Comparison of ENCODE assay signal across 21 cellular contexts in the genomic region with DNA sequence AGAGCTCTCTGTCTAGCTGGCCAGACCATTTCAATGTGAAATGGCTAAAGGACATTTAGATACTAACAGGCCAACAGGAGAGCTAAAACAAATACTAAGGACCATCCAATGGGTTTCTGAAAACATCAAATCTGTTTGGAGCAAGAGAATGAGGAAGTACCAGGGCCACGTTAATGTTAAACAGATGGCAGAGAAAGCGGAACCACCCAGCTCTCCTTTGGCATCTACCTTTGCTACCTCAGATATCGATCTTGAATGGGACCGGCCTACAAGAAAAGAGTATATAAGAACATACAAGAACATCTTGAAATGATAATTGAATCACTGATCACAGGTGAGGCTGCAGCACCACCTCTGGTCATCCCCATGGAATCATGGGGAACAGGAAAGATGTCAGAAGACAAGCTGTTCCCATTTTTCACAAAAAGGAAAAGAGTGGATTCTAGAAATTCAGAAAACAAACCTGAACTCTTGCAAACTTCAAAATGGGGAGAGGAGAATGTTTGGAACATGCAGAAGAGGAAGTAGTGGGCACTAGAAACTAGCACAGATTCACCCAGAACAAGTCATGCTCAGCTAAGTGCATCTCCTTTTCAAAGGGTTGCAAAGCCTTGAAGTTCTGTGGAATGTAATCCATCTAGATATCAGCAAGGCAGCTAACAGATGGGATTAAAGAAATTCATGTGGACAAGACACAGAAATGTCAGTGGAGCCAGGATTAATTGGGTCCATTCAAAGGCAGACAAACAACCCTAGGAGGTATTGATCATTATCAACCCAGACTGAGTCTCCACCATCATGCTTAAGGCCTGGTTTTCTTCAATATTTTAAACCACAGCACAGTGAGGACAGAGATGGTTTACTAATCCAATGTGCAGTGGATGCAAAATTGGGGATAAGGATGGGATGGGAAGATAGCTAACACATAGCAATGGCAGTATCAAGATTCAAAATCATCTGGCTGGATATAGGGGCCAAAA. TPM values are rescaled to one million over a fixed set of nuclear protein-coding genes. Genes with fewer than 3 reads are reported as not detected.
DNase-seq lines count a peak whose midpoint lies in the region; ATAC-seq, FAIRE-seq and TF ChIP-seq lines count a peak whose summit lies in the region.
"Had no signal": no experiment of that assay in that cellular context is flagged by ENCODE, and none has a peak within 500 bp of the region (broad histone marks: within the 10 kb centered on the region; RNA-seq: fewer than 3 reads in every experiment).

No MANE protein-coding gene starts in this region.

- no peak overlapping the region for H4K8ac ChIP-seq in trophoblast cell (ENCODE audit: low read depth, low read length)

- H3K27ac Mint-ChIP-seq in neural crest cell (ENCODE audit: unreplicated experiment) = peak overlapping the region; percentile 4
- H3K27ac Mint-ChIP-seq: activated naive CD8-positive, alpha-beta T cell treated with anti-CD3 and anti-CD28 coated beads, Interleukin-2, amount 10 ng/mL, durations not matched to agents 7 days and 5 days; immature natural killer cell had no signal

- H3K9ac ChIP-seq in GM12878 (ENCODE audit: control insufficient read depth, insufficient read depth, low read length) (no peak overlapping the region), trophoblast cell (ENCODE audit: low read length) (no peak overlapping the region)

- no peak overlapping the region for H3K4ac ChIP-seq in trophoblast cell (ENCODE audit: low read depth, low read length)

- no peak overlapping the region for H2BK12ac ChIP-seq in trophoblast cell (ENCODE audit: low read length)

- SMC1A ChIA-PET in GM12878 (lab: Charles Lee; ENCODE audit: uncharacterized antibody, unreplicated experiment) = interaction anchor here (0.6 to 1.5 kb wide), 11 partner anchors 9 to 1714 kb away, joined by 3 to 6 read pairs (median 4); no protein-coding TSS in a partner anchor

- no peak overlapping the region for H3K4me3 ChIP-seq in GM12878
- H3K4me3 ChIP-seq in trophoblast cell (ENCODE audit: low read depth, low read length) = no peak overlapping the region
- H3K4me3 ChIP-seq: esophagus muscularis mucosa, transverse colon had no signal

- H3K4me2 ChIP-seq in GM12878 (ENCODE audit: control insufficient read depth, insufficient read depth) (no peak overlapping the region; the same call in 1 of the 2 replicates), trophoblast cell (ENCODE audit: low read length) (no peak overlapping the region)

- TF ChIP-seq POLR2A in GM12892 (IDR thresholded peaks at IDR 0.05; ENCODE audit: low read depth, low read length) (no peak), GM12878 (IDR thresholded peaks at IDR 0.05; ENCODE audit: low read depth, low read length) (no peak), H54 (IDR thresholded peaks at IDR 0.05; ENCODE audit: low read depth, low read length) (no peak)

- in situ Hi-C loops in GM12878 (cut with MboI) = no loop called here

- H2BK5ac ChIP-seq in trophoblast cell (ENCODE audit: low read depth, low read length, poor library complexity) = no peak overlapping the region

- no peak overlapping the region for H3K23ac ChIP-seq in trophoblast cell (ENCODE audit: low read length)

- peaks cover 9% of the 10 kb centered on the region for H3K9me3 Mint-ChIP-seq in neural crest cell
- H3K9me3 Mint-ChIP-seq: activated naive CD8-positive, alpha-beta T cell treated with anti-CD3 and anti-CD28 coated beads, Interleukin-2, amount 10 ng/mL, durations not matched to agents 7 days and 5 days; immature natural killer cell had no signal

- no peaks in the 10 kb centered on the region for H3K27me3 ChIP-seq in GM12878 (replicated peaks in 1 of 2; ENCODE audit: control insufficient read depth in 2 of 2, insufficient read depth in 2 of 2, low read length in 1 of 2)
- H3K27me3 ChIP-seq in trophoblast cell (ENCODE audit: insufficient read depth, low read length) = no peaks in the 10 kb centered on the region
- H3K27me3 ChIP-seq: transverse colon had no signal

- peaks cover 47% of the 10 kb centered on the region for H3K4me1 Mint-ChIP-seq in neural crest cell
- H3K4me1 Mint-ChIP-seq: immature natural killer cell had no signal

- no TSS peak for BruUV-seq in GM12878 (replicated peaks; lab: Mats Ljungman, UMichigan)

- no peak overlapping the region for H2BK120ac ChIP-seq in trophoblast cell (ENCODE audit: insufficient read depth, low read length, poor library complexity)

- POLR2A ChIA-PET in GM12878 (lab: Charles Lee) = interaction anchor here (1.0 kb wide), 1 partner anchor 103 kb away, joined by 3 read pairs; no protein-coding TSS in a partner anchor

- CTCF ChIA-PET in GM12878 (lab: Yijun Ruan, JAX) = interaction anchor here (0.8 to 1.5 kb wide), 7 partner anchors 16 to 277 kb away, joined by 3 to 5 read pairs (median 3); no protein-coding TSS in a partner anchor

- TF ChIP-seq RAD21 in GM12878 (IDR thresholded peaks at IDR 0.05; ENCODE audit: insufficient read depth, low read depth, low read length) = no peak

- no peaks in the 10 kb centered on the region for H3K27me3 Mint-ChIP-seq in neural crest cell (ENCODE audit: low read depth)
- H3K27me3 Mint-ChIP-seq: activated naive CD8-positive, alpha-beta T cell treated with anti-CD3 and anti-CD28 coated beads, Interleukin-2, amount 10 ng/mL, durations not matched to agents 7 days and 5 days had no signal

- peak; percentile 79 for ATAC-seq in GM12878

- H3K4me3 Mint-ChIP-seq in neural crest cell = no peak overlapping the region
- H3K4me3 Mint-ChIP-seq: activated naive CD8-positive, alpha-beta T cell treated with anti-CD3 and anti-CD28 coated beads, Interleukin-2, amount 10 ng/mL, durations not matched to agents 7 days and 5 days; immature natural killer cell had no signal

- intact Hi-C loops in GM12878 (cut with micrococcal nuclease; ENCODE audit: unreplicated experiment) = no loop called here

- peaks cover 5% of the 10 kb centered on the region for H3K79me1 ChIP-seq in trophoblast cell (ENCODE audit: low read length)

- H3K27ac ChIP-seq in GM12878 (ENCODE audit: control insufficient read depth, insufficient read depth) = no peak overlapping the region
- no peak overlapping the region for H3K27ac ChIP-seq in trophoblast cell (ENCODE audit: low read depth, low read length)
- H3K27ac ChIP-seq: esophagus muscularis mucosa had no signal

- H4K20me1 ChIP-seq in GM12878 (ENCODE audit: control insufficient read depth, insufficient read depth) = no peaks in the 10 kb centered on the region

- H4K91ac ChIP-seq in trophoblast cell (ENCODE audit: low read depth, low read length) = no peak overlapping the region

- FAIRE-seq in GM12892 (lab: Jason Lieb, UNC) (peak; percentile 58), GM12878 (lab: Jason Lieb, UNC) (no peak), H54 (lab: Jason Lieb, UNC) (no peak)
- FAIRE-seq: bronchial epithelial cell had no signal

- H2AFZ ChIP-seq in GM12878 (ENCODE audit: control insufficient read depth, low read depth, low read length) = no peak overlapping the region
- H2AFZ ChIP-seq in trophoblast cell (ENCODE audit: insufficient read depth, low read length, poor library complexity) = no peak overlapping the region

- H2AK5ac ChIP-seq in trophoblast cell (ENCODE audit: low read length) = no peak overlapping the region

- no peak for TF ChIP-seq EP300 in GM12878 (IDR thresholded peaks at IDR 0.05; ENCODE audit: borderline replicate concordance in 1 of 2, control insufficient read depth in 1 of 2, low read depth in 2 of 2, low read length in 2 of 2)

- H3K9me3 ChIP-seq in GM12878 (replicated peaks; ENCODE audit: control insufficient read depth, insufficient read depth, low read length) (no peaks in the 10 kb centered on the region), trophoblast cell (ENCODE audit: insufficient read depth, low read depth, low read length) (no peaks in the 10 kb centered on the region)
- H3K9me3 ChIP-seq: esophagus muscularis mucosa, transverse colon had no signal

- DNase-seq in GM12892 (ENCODE audit: insufficient read length) (no peak), NOMO-1 treated with DMSO at 0.1 percent for 48 hours (lab: John Stamatoyannopoulos, UW; ENCODE audit: unreplicated experiment) (peak; percentile 67), GM12878 (ENCODE audit: low read depth, low spot score) (no peak), neural crest cell (ENCODE audit: low read depth, low spot score) (no peak), NCI-H446 treated with DMSO at 0.1 percent for 48 hours (lab: John Stamatoyannopoulos, UW) (no peak), trophoblast cell (no peak), T-helper 9 cell (no peak), H54 (ENCODE audit: insufficient read length, low spot score) (no peak)
- DNase-seq: activated CD4-positive, alpha-beta T cell treated with anti-CD3 and anti-CD28 coated beads, Interleukin-2, amount 50 U/mL, for 4 hours; activated naive CD8-positive, alpha-beta T cell treated with anti-CD3 and anti-CD28 coated beads, Interleukin-2, amount 10 ng/mL, durations not matched to agents 7 days and 5 days; immature natural killer cell; NCI-H1930; OCI-M1; stimulated activated CD4-positive, alpha-beta T cell treated with anti-CD3 and anti-CD28 coated beads, Interleukin-12 subunit alpha, Interleukin-12 subunit beta, amount 100 ng/mL, for 4 hours; transverse colon had no signal

- H3K36me3 Mint-ChIP-seq in neural crest cell (ENCODE audit: low read depth) = peaks cover 31% of the 10 kb centered on the region
- H3K36me3 Mint-ChIP-seq: immature natural killer cell had no signal

- H3K14ac ChIP-seq in trophoblast cell (ENCODE audit: low read length) = no peak overlapping the region

- H3K36me3 ChIP-seq in GM12878 (ENCODE audit: control insufficient read depth in 2 of 2, insufficient read depth in 2 of 2, low read length in 1 of 2) (no peaks in the 10 kb centered on the region), trophoblast cell (ENCODE audit: control insufficient read depth in 1 of 2, insufficient read depth in 2 of 2, low read length in 2 of 2) (no peaks in the 10 kb centered on the region)
- H3K36me3 ChIP-seq: esophagus muscularis mucosa had no signal

- H4K12ac ChIP-seq in trophoblast cell (ENCODE audit: low read depth, low read length) = no peak overlapping the region

- RAD21 ChIA-PET in GM12878 (lab: Charles Lee; ENCODE audit: unreplicated experiment) = interaction anchor here (0.9 kb wide), 1 partner anchor 20 kb away, joined by 3 read pairs; no protein-coding TSS in a partner anchor

- H3K79me2 ChIP-seq in GM12878 (ENCODE audit: control insufficient read depth, insufficient read depth, low read length) = no peaks in the 10 kb centered on the region
- no peaks in the 10 kb centered on the region for H3K79me2 ChIP-seq in trophoblast cell (ENCODE audit: control insufficient read depth, insufficient read depth, low read length, poor library complexity)

- no peaks in the 10 kb centered on the region for H3K4me1 ChIP-seq in GM12878 (ENCODE audit: control insufficient read depth, insufficient read depth, low read length)
- peaks cover 37 to 43% of the 10 kb centered on the region in 2 experiments for H3K4me1 ChIP-seq in trophoblast cell (ENCODE audit: control insufficient read depth in 1 of 2, insufficient read depth in 2 of 2, low read length in 2 of 2)

- H3K18ac ChIP-seq in trophoblast cell (ENCODE audit: low read length) = no peak overlapping the region

- WGBS in GM12878 (ENCODE audit: insufficient coverage, insufficient replicate concordance, low lambda C conversion rate, missing lambda C conversion rate) = 27% methylated on average over 4 of the region's 4 CpGs
- WGBS in trophoblast cell (ENCODE audit: extremely low coverage, insufficient coverage, insufficient read length) = no CpG with 5 or more reads among the region's 4 CpGs

- TF ChIP-seq CTCF in GM12878 (IDR thresholded peaks at IDR 0.05 in 2 of 3, conservative IDR thresholded peaks at IDR 0.05 in 1 of 3; ENCODE audit: control insufficient read depth in 2 of 3, extremely low read depth in 1 of 3, insufficient read depth in 1 of 3, low read depth in 3 of 3, low read length in 3 of 3) (no peak), neural crest cell (conservative IDR thresholded peaks at IDR 0.05) (no peak)

RNA-seq across cellular contexts. Expression of a gene that starts 31.5 kb away (rescaled TPM):
- polyA plus RNA-seq in GM12892 (2012; ENCODE audit: missing spikeins) = 2.5 TPM
- total RNA-seq in GM12878 (2013; cell fraction: nucleolus; rRNA removed) = 10.8 and 12.5 TPM in 2 replicates
- total RNA-seq in GM12878 (2014; rRNA removed) (3.4 and 4.0 TPM in 2 replicates), GM12878 (2014; rRNA removed; fragmentation: Illumina TruSeq; extraction: Trizol) (1.8 and 2.3 TPM in 2 replicates), GM12878 (2021) (3.8 and 4.2 TPM in 2 replicates), neural crest cell (30.4 and 32.7 TPM in 2 replicates)
- 0.91 TPM for polyA plus RNA-seq in GM12878 (2011; ENCODE audit: low read depth)
- polyA plus RNA-seq in GM12878 (2011; rRNA removed) (1.8 and 2.8 TPM in 2 replicates), GM12878 (2014; fragmentation: Illumina TruSeq; extraction: Trizol) (1.4 and 1.9 TPM in 2 replicates), GM12878 (2014; fragmentation: Nextera tagmentation; extraction: Ambion mirVana) (under 1 TPM; 0.11 to 0.27 TPM), GM12878 (2014; rRNA removed) (2.9 and 3.1 TPM in 2 replicates), GM12878 (2016; fragmentation: Nextera tagmentation; extraction: Ambion mirVana) (1 to 10 TPM; 1.4 to 1.6 TPM)
- polyA plus RNA-seq in GM12878 (2011; cell fraction: cytosol; rRNA removed) = 3.3 and 3.6 TPM in 2 replicates
- 5.7 and 6.3 TPM in 2 replicates for polyA plus RNA-seq in GM12878 (2011; cell fraction: nucleus; rRNA removed)
- 2.0 and 2.1 TPM in 2 replicates for polyA plus RNA-seq in GM12878 (2012)
- polyA minus RNA-seq in GM12878 (2011; rRNA and poly(A)+ RNA removed) = 3.4 and 6.3 TPM in 2 replicates
- 2.5 and 2.8 TPM in 2 replicates for polyA minus RNA-seq in GM12878 (2011; cell fraction: cytosol; rRNA and poly(A)+ RNA removed)
- 2.3 and 3.8 TPM in 2 replicates for polyA minus RNA-seq in GM12878 (2011; cell fraction: nucleus; rRNA and poly(A)+ RNA removed)
- 0.89 and 1.0 TPM in 2 replicates for polyA plus RNA-seq in trophoblast cell (2013)
- total RNA-seq: HT1080, M059J had no signal
- polyA plus RNA-seq: BJ, neural cell had no signal
